Comparison of ENCODE assay signal across 17 cellular contexts in genomic region chr10:97200616-97201015, GRCh38. TPM values are rescaled to one million over a fixed set of nuclear protein-coding genes. Genes with fewer than 3 reads are reported as not detected.
A peak's percentile ranks its signal among the peaks of the same experiment; 100 is the strongest.
DNase-seq lines count a peak whose midpoint lies in the region; ATAC-seq, FAIRE-seq and TF ChIP-seq lines count a peak whose summit lies in the region.
"Had no signal": no experiment of that assay in that cellular context is flagged by ENCODE, and none has a peak within 500 bp of the region (broad histone marks: within the 10 kb centered on the region; RNA-seq: fewer than 3 reads in every experiment).

No MANE protein-coding gene starts in this region.

- peak; percentile 41 for ATAC-seq in GM21786 (IDR thresholded peaks at IDR 0.05; ENCODE audit: unreplicated experiment)
- no peak for ATAC-seq in HG02571 (IDR thresholded peaks at IDR 0.05; ENCODE audit: unreplicated experiment)
- ATAC-seq in HG02588 (IDR thresholded peaks at IDR 0.05; ENCODE audit: unreplicated experiment): no peak
- ATAC-seq in gastrocnemius medialis: no peak
- ATAC-seq: activated CD4-positive, CD25-positive, alpha-beta regulatory T cell treated with anti-CD3 and anti-CD28 coated beads, Interleukin-2, amount 50 U/mL, for 24 hours; activated T-cell treated with anti-CD3 and anti-CD28 coated beads, Interleukin-2, amount 50 U/mL, for 72 hours; stimulated activated effector memory CD8-positive, alpha-beta T cell treated with anti-CD3 and anti-CD28 coated beads, Interleukin-12 subunit alpha, Interleukin-12 subunit beta, amount 100 ng/mL, for 72 hours had no signal

- peaks cover 47% of the 10 kb centered on the region for H3K4me1 ChIP-seq in DOHH2 (ENCODE audit: control insufficient read depth, low read length)
- H3K4me1 ChIP-seq in sigmoid colon: peaks cover 0 to 11% (median 9%) of the 10 kb centered on the region in 4 donors
- no peaks in the 10 kb centered on the region for H3K4me1 ChIP-seq in gastrocnemius medialis
- H3K4me1 ChIP-seq: Caco-2 had no signal

- H3K9me3 ChIP-seq in DOHH2 (ENCODE audit: control insufficient read depth, insufficient read depth, low read length) (no peaks in the 10 kb centered on the region), sigmoid colon (no peaks in the 10 kb centered on the region), gastrocnemius medialis (no peaks in the 10 kb centered on the region)
- H3K9me3 ChIP-seq: Caco-2, SJSA1, thoracic aorta had no signal

- DNase-seq in RCC 7860 (ENCODE audit: low spot score) (peak; percentile 63), sigmoid colon (peak; percentile 18), gastrocnemius medialis (no peak)
- DNase-seq: activated CD8-positive, alpha-beta memory T cell treated with anti-CD3 and anti-CD28 coated beads for 24 hours; activated T-cell treated with anti-CD3 and anti-CD28 coated beads, Interleukin-2, amount 50 U/mL, for 72 hours; Caco-2; NCI-H1417 treated with DMSO at 0.1 percent for 48 hours; NCI-H748 treated with DMSO at 0.1 percent for 48 hours had no signal

- H3K27me3 ChIP-seq in DOHH2 (ENCODE audit: control insufficient read depth, low read length): peaks cover 17% of the 10 kb centered on the region
- peaks cover 0 to 6% (median 0%) of the 10 kb centered on the region in 3 donors for H3K27me3 ChIP-seq in sigmoid colon
- H3K27me3 ChIP-seq in gastrocnemius medialis: peaks cover 5 to 14% (median 5%) of the 10 kb centered on the region in 3 donors

- H3K36me3 ChIP-seq in DOHH2 (ENCODE audit: control insufficient read depth, low read length): no peaks in the 10 kb centered on the region
- H3K36me3 ChIP-seq in sigmoid colon: no peaks in the 10 kb centered on the region
- no peaks in the 10 kb centered on the region for H3K36me3 ChIP-seq in gastrocnemius medialis
- H3K36me3 ChIP-seq: SJSA1, thoracic aorta had no signal

- TF ChIP-seq CTCF in DOHH2 (IDR thresholded peaks at IDR 0.05; ENCODE audit: low read depth, low read length, poor library complexity, severe bottlenecking) (no peak), sigmoid colon (IDR thresholded peaks at IDR 0.05) (no peak), gastrocnemius medialis (IDR thresholded peaks at IDR 0.05 in 4 of 5, conservative IDR thresholded peaks at IDR 0.05 in 1 of 5) (no peak)

- TF ChIP-seq EP300 in sigmoid colon (IDR thresholded peaks at IDR 0.05): no peak

- WGBS in sigmoid colon, 2 donors: 46 to 61% methylated on average over 6 of the region's 6 CpGs

- TF ChIP-seq POLR2A in sigmoid colon (IDR thresholded peaks at IDR 0.05) (no peak), gastrocnemius medialis (IDR thresholded peaks at IDR 0.05) (no peak)

- in situ Hi-C loops in gastrocnemius medialis (cut with MboI; ENCODE audit: low sequenced_read_pairs in 4 of 4): loop anchor here in 2 of 4 donors (10.0 to 25.0 kb wide), 2 partner anchors 126 to 813 kb away; no protein-coding TSS in a partner anchor

- no peaks in the 10 kb centered on the region for H4K20me1 ChIP-seq in DOHH2 (ENCODE audit: control insufficient read depth, insufficient read depth, low read depth, low read length)

- peak overlapping the region; percentile 63 for H3K4me2 ChIP-seq in DOHH2 (ENCODE audit: low read length)

- H3F3A ChIP-seq in DOHH2 (ENCODE audit: control insufficient read depth, insufficient read depth): peaks cover 18% of the 10 kb centered on the region

- H3K4me3 ChIP-seq in DOHH2 (ENCODE audit: low read length): peak overlapping the region; percentile 44
- no peak overlapping the region for H3K4me3 ChIP-seq in sigmoid colon
- H3K4me3 ChIP-seq in gastrocnemius medialis: no peak overlapping the region
- H3K4me3 ChIP-seq: SJSA1, thoracic aorta had no signal

- H3K27ac ChIP-seq in DOHH2 (ENCODE audit: low read depth, low read length) (no peak overlapping the region), sigmoid colon (no peak overlapping the region), gastrocnemius medialis (no peak overlapping the region)
- H3K27ac ChIP-seq: SJSA1, thoracic aorta had no signal

- no peaks in the 10 kb centered on the region for H3K9me2 ChIP-seq in DOHH2 (replicated peaks; ENCODE audit: control insufficient read depth, low read length)

- FAIRE-seq in RCC 7860 (lab: Jason Lieb, UNC): peak; percentile 89

- no peaks in the 10 kb centered on the region for H3K79me2 ChIP-seq in DOHH2 (ENCODE audit: control insufficient read depth, low read length)

- intact Hi-C loops in sigmoid colon (cut with DNase I) (no loop called here), gastrocnemius medialis (cut with DNase I; ENCODE audit: low total_unique reads) (no loop called here)

RNA-seq across cellular contexts. Expression of gene SLIT1, which starts 14.9 kb away (rescaled TPM):
- total RNA-seq in sigmoid colon (1 to 10 TPM in 1 of 4 donors, under 1 TPM in 3; 0.33 to 1.4 (median 0.70) TPM), gastrocnemius medialis (under 1 TPM in 2 of 4 donors, not detected in 2; 0.10 to 0.13 TPM)
- polyA plus RNA-seq in sigmoid colon: under 1 TPM in 2 of 3 donors, not detected in 1; under 0.01 to 0.48 TPM
- total RNA-seq: lower leg skin, SJSA1 had no signal

Comparison
In these comparisons a context has a peak if more than half of its experiments do, and no peak if none do; other contexts are left out.
1. DNase-seq: peak in RCC 7860 (single experiment) and sigmoid colon (single experiment); none in gastrocnemius medialis (0 of 2).